In genomic region chr13:28754698-28755545, GRCh38 we compare ENCODE assay signal across 8 cellular contexts. TPM values are rescaled to one million over a fixed set of nuclear protein-coding genes. Genes with fewer than 3 reads are reported as not detected.
A peak's percentile ranks its signal among the peaks of the same experiment; 100 is the strongest.
DNase-seq lines count a peak whose midpoint lies in the region; ATAC-seq lines count a peak whose summit lies in the region.

No MANE protein-coding gene starts in this region.

- peaks cover 13% of the 10 kb centered on the region for H3K4me1 Mint-ChIP-seq in activated T-cell treated with anti-CD3 and anti-CD28 coated beads, Interleukin-2, amount 50 U/mL, for 4 hours (ENCODE audit: low read depth)

- peak overlapping the region; percentile 75 for H3K4me3 Mint-ChIP-seq in activated T-cell treated with anti-CD3 and anti-CD28 coated beads, Interleukin-2, amount 50 U/mL, for 4 hours

- no peak for ATAC-seq in activated T-cell treated with anti-CD3 and anti-CD28 coated beads, Interleukin-2, amount 50 U/mL, for 4 hours
- peak; percentile 42 for ATAC-seq in Right ventricle myocardium inferior

- H3K36me3 Mint-ChIP-seq in activated T-cell treated with anti-CD3 and anti-CD28 coated beads, Interleukin-2, amount 50 U/mL, for 4 hours (ENCODE audit: insufficient read depth) = no peaks in the 10 kb centered on the region

- no peaks in the 10 kb centered on the region for H3K27me3 Mint-ChIP-seq in activated T-cell treated with anti-CD3 and anti-CD28 coated beads, Interleukin-2, amount 50 U/mL, for 4 hours (ENCODE audit: low read depth)

- H3K9me3 Mint-ChIP-seq in activated T-cell treated with anti-CD3 and anti-CD28 coated beads, Interleukin-2, amount 50 U/mL, for 4 hours = peaks cover 5% of the 10 kb centered on the region

- DNase-seq in activated T-cell treated with anti-CD3 and anti-CD28 coated beads, Interleukin-2, amount 50 U/mL, for 4 hours = no peak
- DNase-seq in activated T-cell treated with anti-CD3 and anti-CD28 coated beads, Interleukin-2, amount 50 U/mL, for 1 hour = no peak
- DNase-seq in UCSD-AML1 (lab: John Stamatoyannopoulos, UW; ENCODE audit: unreplicated experiment) = peak; percentile 81
- no peak for DNase-seq in Right ventricle myocardium inferior (ENCODE audit: missing footprints)
- peak; percentile 21 for DNase-seq in renal cortical epithelial cell (ENCODE audit: low read depth)
- DNase-seq in activated gamma-delta T cell treated with Interleukin-2 at 50 U/mL for 16 hours = no peak
- DNase-seq in HuH-7 (ENCODE audit: low spot score) = no peak
- no peak for DNase-seq in NCI-H446 (lab: John Stamatoyannopoulos, UW)

- intact Hi-C loops in Right ventricle myocardium inferior (cut with DNase I) = loop anchor here (2.0 kb wide), 2 partner anchors 36 to 42 kb away; partner anchors contain the start of gene SLC46A3

RNA-seq across cellular contexts. Expression of gene SLC46A3, which starts 36.2 kb away (rescaled TPM):
- 1 to 10 TPM; 3.3 to 3.5 (median 3.5) TPM for total RNA-seq in activated T-cell treated with anti-CD3 and anti-CD28 coated beads, Interleukin-2, amount 50 U/mL, for 4 hours
- 17.4 TPM for total RNA-seq in Right ventricle myocardium inferior
- 8.5 and 22.1 TPM in 2 replicates for total RNA-seq in renal cortical epithelial cell

Comparison
In these comparisons a context has a peak if more than half of its experiments do, and no peak if none do; other contexts are left out.
1. DNase-seq: peak in UCSD-AML1 (single experiment) and renal cortical epithelial cell (single experiment); none in activated T-cell treated with anti-CD3 and anti-CD28 coated beads, Interleukin-2, amount 50 U/mL, for 4 hours (single experiment), activated T-cell treated with anti-CD3 and anti-CD28 coated beads, Interleukin-2, amount 50 U/mL, for 1 hour (single experiment), Right ventricle myocardium inferior (single experiment), activated gamma-delta T cell treated with Interleukin-2 at 50 U/mL for 16 hours (single experiment), HuH-7 (single experiment) and NCI-H446 (0 of 2).